In the genomic region with DNA sequence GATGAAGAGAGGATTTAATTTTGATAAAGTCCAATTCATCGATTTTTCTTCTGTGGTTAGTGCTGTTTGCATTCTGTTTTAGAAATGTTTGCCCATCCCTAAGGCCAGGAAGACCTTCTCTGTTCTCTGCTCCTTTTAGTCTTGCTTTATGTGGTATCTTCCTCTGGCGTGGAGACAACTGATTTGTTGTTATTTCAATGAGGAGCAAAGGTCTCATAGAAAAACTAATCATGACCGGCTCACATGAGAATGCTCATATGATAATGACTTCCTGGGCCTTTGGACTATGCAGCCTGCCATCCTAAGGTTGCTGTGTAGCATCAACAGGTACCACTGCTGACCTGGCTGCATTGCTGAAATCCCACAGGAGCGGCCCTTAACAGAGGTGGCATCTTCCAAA, we compare ENCODE assay signal across 23 cellular contexts. TPM values are rescaled to one million over a fixed set of nuclear protein-coding genes. Genes with fewer than 3 reads are reported as not detected.
DNase-seq lines count a peak whose midpoint lies in the region; ATAC-seq, FAIRE-seq and TF ChIP-seq lines count a peak whose summit lies in the region.
"Had no signal": no experiment of that assay in that cellular context is flagged by ENCODE, and none has a peak within 500 bp of the region (broad histone marks: within the 10 kb centered on the region; RNA-seq: fewer than 3 reads in every experiment).

No MANE protein-coding gene starts in this region.

- peak in 1 of 2 donors; percentile 27 for TF ChIP-seq RAD21 in liver (IDR thresholded peaks at IDR 0.05)

- no peaks in the 10 kb centered on the region for H3K36me3 Mint-ChIP-seq in endothelial cell (ENCODE audit: low read depth, unreplicated experiment)
- H3K36me3 Mint-ChIP-seq: CD4-positive, alpha-beta memory T cell had no signal

- H3K4me1 ChIP-seq in liver (ENCODE audit: control insufficient read depth in 4 of 4, insufficient read depth in 4 of 4, low read length in 3 of 4) (peaks cover 0 to 13% (median 5%) of the 10 kb centered on the region in 4 donors), small intestine (ENCODE audit: control insufficient read depth in 2 of 2, insufficient read depth in 1 of 2, low read depth in 1 of 2, low read length in 1 of 2) (peaks cover 2 to 4% of the 10 kb centered on the region in 2 donors)
- H3K4me1 ChIP-seq: BE2C had no signal

- no peaks in the 10 kb centered on the region for H3K9me3 Mint-ChIP-seq in endothelial cell (ENCODE audit: unreplicated experiment)
- H3K9me3 Mint-ChIP-seq: H9 had no signal

- peak; percentile 25 to 63 for DNase-seq in NCI-H526 (lab: John Stamatoyannopoulos, UW)
- DNase-seq in foreskin melanocyte: peak; percentile 57
- DNase-seq in small intestine: peak; percentile 83
- no peak for DNase-seq in caudate nucleus (lab: John Stamatoyannopoulos, UW)
- no peak for DNase-seq in endothelial cell (ENCODE audit: low spot score)
- no peak for DNase-seq in amygdala (lab: John Stamatoyannopoulos, UW)
- DNase-seq: BE2C; CD4-positive, alpha-beta memory T cell; COR-L47; DMS153; DMS79 treated with DMSO at 0.1 percent for 48 hours; EL; GOT3; H9 had no signal

- H3K9me3 ChIP-seq in liver (ENCODE audit: control insufficient read depth in 4 of 4, low read length in 3 of 4): no peaks in the 10 kb centered on the region
- no peaks in the 10 kb centered on the region for H3K9me3 ChIP-seq in small intestine (ENCODE audit: control insufficient read depth, low read depth)
- H3K9me3 ChIP-seq: A549, BE2C had no signal

- no peak for FAIRE-seq in small intestine (lab: Jason Lieb, UNC)
- FAIRE-seq: A549, D721Med, G401.6, GM12891 had no signal

- H3K4me3 ChIP-seq in liver (ENCODE audit: low read depth in 1 of 3, low read length in 3 of 3) (no peak overlapping the region), small intestine (ENCODE audit: low read depth in 1 of 2, low read length in 2 of 2) (no peak overlapping the region)
- H3K4me3 ChIP-seq: A549 had no signal

- H3K9ac ChIP-seq in liver (ENCODE audit: low read depth in 1 of 2, low read length in 2 of 2): no peak overlapping the region

- 38% methylated on average over 4 of the region's 4 CpGs for WGBS in liver
- WGBS in small intestine, 3 donors: 19 to 58% (median 33%) methylated on average over 4 of the region's 4 CpGs

- H3K4me1 Mint-ChIP-seq in endothelial cell (ENCODE audit: unreplicated experiment): peaks cover 28% of the 10 kb centered on the region

- H3K27ac ChIP-seq in liver (ENCODE audit: low read depth in 1 of 2, low read length in 2 of 2) (no peak overlapping the region), small intestine (ENCODE audit: low read depth in 1 of 2, low read length in 1 of 2) (no peak overlapping the region), caudate nucleus (ENCODE audit: low read depth, low read length) (no peak overlapping the region)
- H3K27ac ChIP-seq: A549, C4-2B, HL-60 had no signal

- H3K27me3 Mint-ChIP-seq in endothelial cell (ENCODE audit: unreplicated experiment): peaks cover 8% of the 10 kb centered on the region
- H3K27me3 Mint-ChIP-seq: CD4-positive, alpha-beta memory T cell had no signal

- no peak for ATAC-seq in HG03342 (IDR thresholded peaks at IDR 0.05; ENCODE audit: unreplicated experiment)
- ATAC-seq: A549 had no signal

- H3K4me3 Mint-ChIP-seq in endothelial cell (ENCODE audit: unreplicated experiment): no peak overlapping the region
- H3K4me3 Mint-ChIP-seq: CD4-positive, alpha-beta memory T cell; H9 had no signal

- no peak overlapping the region for H3K27ac Mint-ChIP-seq in endothelial cell (ENCODE audit: unreplicated experiment)
- H3K27ac Mint-ChIP-seq: CD4-positive, alpha-beta memory T cell; H9 had no signal

- no peaks in the 10 kb centered on the region for H3K36me3 ChIP-seq in liver (ENCODE audit: control insufficient read depth in 4 of 4, insufficient read depth in 3 of 4, low read depth in 1 of 4, low read length in 3 of 4)
- H3K36me3 ChIP-seq in small intestine (ENCODE audit: control insufficient read depth in 2 of 2, insufficient read depth in 2 of 2, low read length in 2 of 2): no peaks in the 10 kb centered on the region
- H3K36me3 ChIP-seq: BE2C had no signal

- H3K27me3 ChIP-seq in liver (ENCODE audit: control insufficient read depth in 4 of 4, insufficient read depth in 4 of 4, low read length in 3 of 4) (no peaks in the 10 kb centered on the region), small intestine (ENCODE audit: control insufficient read depth in 2 of 2, insufficient read depth in 2 of 2, low read length in 2 of 2) (no peaks in the 10 kb centered on the region)
- H3K27me3 ChIP-seq: BE2C had no signal

- no peak for TF ChIP-seq CTCF in liver (IDR thresholded peaks at IDR 0.05; ENCODE audit: low read depth, low read length, missing input control)
- no peak for TF ChIP-seq CTCF in endothelial cell (IDR thresholded peaks at IDR 0.05; ENCODE audit: unreplicated experiment)

TF ChIP-seq in liver, 16 proteins besides CTCF, POLR2A, EP300 and RAD21:
- TF ChIP-seq, protein P1, sequence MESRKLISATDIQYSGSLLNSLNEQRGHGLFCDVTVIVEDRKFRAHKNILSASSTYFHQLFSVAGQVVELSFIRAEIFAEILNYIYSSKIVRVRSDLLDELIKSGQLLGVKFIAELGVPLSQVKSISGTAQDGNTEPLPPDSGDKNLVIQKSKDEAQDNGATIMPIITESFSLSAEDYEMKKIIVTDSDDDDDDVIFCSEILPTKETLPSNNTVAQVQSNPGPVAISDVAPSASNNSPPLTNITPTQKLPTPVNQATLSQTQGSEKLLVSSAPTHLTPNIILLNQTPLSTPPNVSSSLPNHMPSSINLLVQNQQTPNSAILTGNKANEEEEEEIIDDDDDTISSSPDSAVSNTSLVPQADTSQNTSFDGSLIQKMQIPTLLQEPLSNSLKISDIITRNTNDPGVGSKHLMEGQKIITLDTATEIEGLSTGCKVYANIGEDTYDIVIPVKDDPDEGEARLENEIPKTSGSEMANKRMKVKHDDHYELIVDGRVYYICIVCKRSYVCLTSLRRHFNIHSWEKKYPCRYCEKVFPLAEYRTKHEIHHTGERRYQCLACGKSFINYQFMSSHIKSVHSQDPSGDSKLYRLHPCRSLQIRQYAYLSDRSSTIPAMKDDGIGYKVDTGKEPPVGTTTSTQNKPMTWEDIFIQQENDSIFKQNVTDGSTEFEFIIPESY (IDR thresholded peaks at IDR 0.05): no peak
- TF ChIP-seq HNF4A (conservative IDR thresholded peaks at IDR 0.05): peak; percentile 79 to 87
- peak; percentile 66 to 71 for TF ChIP-seq RXRA (IDR thresholded peaks at IDR 0.05)
- TF ChIP-seq, protein P2, sequence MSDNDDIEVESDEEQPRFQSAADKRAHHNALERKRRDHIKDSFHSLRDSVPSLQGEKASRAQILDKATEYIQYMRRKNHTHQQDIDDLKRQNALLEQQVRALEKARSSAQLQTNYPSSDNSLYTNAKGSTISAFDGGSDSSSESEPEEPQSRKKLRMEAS (IDR thresholded peaks at IDR 0.05): peak; percentile 33
- TF ChIP-seq HNF4G (IDR thresholded peaks at IDR 0.05): peak; percentile 64
- TF ChIP-seq NR2F2 (IDR thresholded peaks at IDR 0.05): peak; percentile 14
- TF ChIP-seq SP1 (IDR thresholded peaks at IDR 0.05): peak; percentile 80
- no peak for TF ChIP-seq GABPA (IDR thresholded peaks at IDR 0.05 in 1 of 2, conservative IDR thresholded peaks at IDR 0.05 in 1 of 2)
- TF ChIP-seq YY1 (IDR thresholded peaks at IDR 0.05): peak; percentile 44
- no peak for TF ChIP-seq FOXA1 (IDR thresholded peaks at IDR 0.05)
- peak in 1 of 2 donors; percentile 50 for TF ChIP-seq JUND (IDR thresholded peaks at IDR 0.05)

RNA-seq across cellular contexts. Expression of a gene that starts 19.8 kb away (rescaled TPM):
- total RNA-seq in liver (not detected), endothelial cell (ENCODE audit: unreplicated experiment) (0.72 TPM)
- polyA plus RNA-seq in liver (not detected), small intestine (10 to 100 TPM in 1 of 3 donors, 1 to 10 TPM in 1, not detected in 1; 4.6 to 11.2 TPM)
- total RNA-seq: CD4-positive, alpha-beta memory T cell; H9 had no signal
- polyA plus RNA-seq: AG04450; CD4-positive, alpha-beta memory T cell had no signal

Comparison
In these comparisons a context has a peak if more than half of its experiments do, and no peak if none do; other contexts are left out.
1. DNase-seq: peak in NCI-H526 (2 of 2), foreskin melanocyte (single experiment) and small intestine (single experiment); none in caudate nucleus (0 of 61), endothelial cell (single experiment) and amygdala (0 of 56).